ENCODE assay signal across 36 cellular contexts in the genomic region with DNA sequence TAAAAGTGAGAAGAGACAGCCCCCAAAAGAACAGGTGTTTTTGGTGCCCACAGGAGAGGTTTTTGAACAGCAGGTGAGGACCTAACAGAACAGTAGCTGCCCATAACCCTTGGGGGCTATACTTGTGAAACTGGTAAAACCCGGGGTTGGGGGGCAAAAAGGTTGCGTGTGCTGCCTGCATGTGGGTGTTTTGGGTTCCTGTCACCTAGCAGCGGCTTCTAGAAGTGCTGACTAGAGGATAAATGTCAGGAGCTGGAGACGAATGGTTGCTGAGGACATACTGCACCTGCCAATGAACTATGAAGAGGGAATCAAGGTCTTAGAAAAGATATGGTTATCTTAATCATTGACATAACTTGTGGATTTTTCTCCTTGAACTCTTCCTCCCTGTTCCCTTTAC.
"Had no signal": no experiment of that assay in that cellular context is flagged by ENCODE, and none has a peak within 500 bp of the region (broad histone marks: within the 10 kb centered on the region; RNA-seq: fewer than 3 reads in every experiment).

No MANE protein-coding gene starts in this region.

- H3K9me3 Mint-ChIP-seq: activated B cell treated with CpG ODN at 0.5 μM for 24 hours; activated CD4-positive, alpha-beta memory T cell treated with anti-CD3 and anti-CD28 coated beads for 36 hours; activated CD4-positive, alpha-beta T cell treated with anti-CD3 and anti-CD28 coated beads, Interleukin-2, amount 10 ng/mL, durations not matched to agents 24 days and 14 days; activated naive CD4-positive, alpha-beta T cell treated with anti-CD3 and anti-CD28 coated beads for 36 hours; activated T-helper 1 cell treated with anti-CD3 and anti-CD28 coated beads, Interleukin-12 subunit alpha, Interleukin-12 subunit beta, Interleukin-2, Interleukin-4 antibody, amounts not matched to agents 30 ng/mL and 10 ng/mL and 1 ng/mL, durations not matched to agents 14 hours and 24 hours and 36 hours; activated T-helper 2 cell treated with anti-CD3 and anti-CD28 coated beads, Interferon-gamma antibody, Interleukin-2, Interleukin-4, amounts not matched to agents 10 μg/mL and 5 μg/mL and 100 μg/mL, durations not matched to agents 14 hours and 24 hours and 36 hours; central memory CD8-positive, alpha-beta T cell; dendritic cell treated with granulocyte-macrophage colony-stimulating factor and Interleukin-4, amounts not matched to agents 40 ng/mL and 50 ng/mL, for 4 days; endodermal cell; T-helper 2 cell treated with Interferon-gamma antibody and Interleukin-4, amounts not matched to agents 5 μg/mL and 100 μg/mL, for 36 hours had no signal

- DNase-seq: activated B cell treated with CpG ODN at 0.5 μM for 24 hours; activated CD4-positive, alpha-beta memory T cell treated with anti-CD3 and anti-CD28 coated beads for 36 hours; activated CD4-positive, alpha-beta T cell treated with anti-CD3 and anti-CD28 coated beads for 36 hours; activated CD4-positive, alpha-beta T cell treated with anti-CD3 and anti-CD28 coated beads, Interleukin-2, amount 10 ng/mL, durations not matched to agents 24 days and 14 days; activated CD4-positive, CD25-positive, alpha-beta regulatory T cell treated with anti-CD3 and anti-CD28 coated beads, Interleukin-2, amount 50 U/mL, for 72 hours; activated CD8-positive, alpha-beta memory T cell treated with anti-CD3 and anti-CD28 coated beads, Interleukin-2, amount 10 ng/mL, durations not matched to agents 7 days and 5 days; activated CD8-positive, alpha-beta memory T cell treated with anti-CD3 and anti-CD28 coated beads, Interleukin-2, amount 50 U/mL, for 4 hours; activated CD8-positive, alpha-beta T cell treated with anti-CD3 and anti-CD28 coated beads, Interleukin-2, amount 10 ng/mL, durations not matched to agents 7 days and 5 days; activated effector memory CD4-positive, alpha-beta T cell treated with anti-CD3 and anti-CD28 coated beads, Interleukin-2, amount 50 U/mL, for 16 hours; activated naive CD4-positive, alpha-beta T cell treated with anti-CD3 and anti-CD28 coated beads for 36 hours; activated T-cell treated with anti-CD3 and anti-CD28 coated beads, Interleukin-2, amount 50 U/mL, for 1 hour; activated T-cell treated with anti-CD3 and anti-CD28 coated beads, Interleukin-2, amount 50 U/mL, for 48 hours; amniotic stem cell; anterior cingulate cortex; brain microvascular endothelial cell; dorsolateral prefrontal cortex; effector memory CD4-positive, alpha-beta T cell; foreskin keratinocyte; gastrocnemius medialis; glutamatergic neuron; heart left ventricle; T-helper 1 cell; T-helper 17 cell; T1000; WERI-Rb-1 had no signal

- H3K27ac Mint-ChIP-seq: activated B cell treated with CpG ODN at 0.5 μM for 24 hours; activated CD4-positive, alpha-beta memory T cell treated with anti-CD3 and anti-CD28 coated beads for 36 hours; activated CD4-positive, alpha-beta T cell treated with anti-CD3 and anti-CD28 coated beads for 36 hours; activated CD4-positive, alpha-beta T cell treated with anti-CD3 and anti-CD28 coated beads, Interleukin-2, amount 10 ng/mL, durations not matched to agents 24 days and 14 days; activated CD8-positive, alpha-beta memory T cell treated with anti-CD3 and anti-CD28 coated beads, Interleukin-2, amount 10 ng/mL, durations not matched to agents 7 days and 5 days; activated CD8-positive, alpha-beta T cell treated with anti-CD3 and anti-CD28 coated beads, Interleukin-2, amount 10 ng/mL, durations not matched to agents 7 days and 5 days; activated naive CD4-positive, alpha-beta T cell treated with anti-CD3 and anti-CD28 coated beads for 36 hours; activated T-helper 1 cell treated with anti-CD3 and anti-CD28 coated beads, Interleukin-12 subunit alpha, Interleukin-12 subunit beta, Interleukin-2, Interleukin-4 antibody, amounts not matched to agents 30 ng/mL and 10 ng/mL and 1 ng/mL, durations not matched to agents 14 hours and 24 hours and 36 hours; activated T-helper 2 cell treated with anti-CD3 and anti-CD28 coated beads, Interferon-gamma antibody, Interleukin-2, Interleukin-4, amounts not matched to agents 10 μg/mL and 5 μg/mL and 100 μg/mL, durations not matched to agents 14 hours and 24 hours and 36 hours; dendritic cell treated with granulocyte-macrophage colony-stimulating factor and Interleukin-4, amounts not matched to agents 40 ng/mL and 50 ng/mL, for 4 days; endodermal cell; T-helper 2 cell treated with Interferon-gamma antibody and Interleukin-4, amounts not matched to agents 5 μg/mL and 100 μg/mL, for 36 hours had no signal

- H3K27me3 ChIP-seq: brain microvascular endothelial cell, dorsolateral prefrontal cortex, foreskin keratinocyte, gastrocnemius medialis, heart left ventricle had no signal

- H3K27ac ChIP-seq: brain microvascular endothelial cell, coronary artery, dorsolateral prefrontal cortex, foreskin keratinocyte, gastrocnemius medialis, heart left ventricle, WERI-Rb-1 had no signal

- FAIRE-seq: astrocyte, bronchial epithelial cell had no signal

- H3K27me3 Mint-ChIP-seq: activated B cell treated with CpG ODN at 0.5 μM for 24 hours; activated CD4-positive, alpha-beta memory T cell treated with anti-CD3 and anti-CD28 coated beads for 36 hours; activated CD4-positive, alpha-beta T cell treated with anti-CD3 and anti-CD28 coated beads for 36 hours; activated CD4-positive, alpha-beta T cell treated with anti-CD3 and anti-CD28 coated beads, Interleukin-2, amount 10 ng/mL, durations not matched to agents 24 days and 14 days; activated CD8-positive, alpha-beta memory T cell treated with anti-CD3 and anti-CD28 coated beads, Interleukin-2, amount 10 ng/mL, durations not matched to agents 7 days and 5 days; activated naive CD8-positive, alpha-beta T cell; central memory CD8-positive, alpha-beta T cell; dendritic cell treated with granulocyte-macrophage colony-stimulating factor and Interleukin-4, amounts not matched to agents 40 ng/mL and 50 ng/mL, for 4 days; T-helper 17 cell had no signal

- H3K4me1 ChIP-seq: foreskin keratinocyte, gastrocnemius medialis had no signal

- H3K4me3 ChIP-seq: coronary artery, dorsolateral prefrontal cortex, gastrocnemius medialis, heart left ventricle had no signal

- ATAC-seq: activated CD4-positive, alpha-beta T cell treated with anti-CD3 and anti-CD28 coated beads for 36 hours; activated CD8-positive, alpha-beta memory T cell treated with anti-CD3 and anti-CD28 coated beads, Interleukin-2, amount 10 ng/mL, durations not matched to agents 7 days and 5 days; activated CD8-positive, alpha-beta T cell treated with anti-CD3 and anti-CD28 coated beads, Interleukin-2, amount 10 ng/mL, durations not matched to agents 7 days and 5 days; esophagus mucosa; foreskin keratinocyte; gastrocnemius medialis; heart left ventricle; T-helper 17 cell had no signal

- H3K4me1 Mint-ChIP-seq: activated B cell treated with CpG ODN at 0.5 μM for 24 hours; activated CD4-positive, alpha-beta T cell treated with anti-CD3 and anti-CD28 coated beads for 36 hours; activated CD4-positive, alpha-beta T cell treated with anti-CD3 and anti-CD28 coated beads, Interleukin-2, amount 10 ng/mL, durations not matched to agents 24 days and 14 days; activated CD8-positive, alpha-beta memory T cell treated with anti-CD3 and anti-CD28 coated beads, Interleukin-2, amount 10 ng/mL, durations not matched to agents 7 days and 5 days; T-helper 17 cell had no signal

- H3K4me3 Mint-ChIP-seq: activated B cell treated with CpG ODN at 0.5 μM for 24 hours; activated CD4-positive, alpha-beta memory T cell treated with anti-CD3 and anti-CD28 coated beads for 36 hours; activated CD4-positive, alpha-beta T cell treated with anti-CD3 and anti-CD28 coated beads for 36 hours; activated CD4-positive, alpha-beta T cell treated with anti-CD3 and anti-CD28 coated beads, Interleukin-2, amount 10 ng/mL, durations not matched to agents 24 days and 14 days; activated CD8-positive, alpha-beta memory T cell treated with anti-CD3 and anti-CD28 coated beads, Interleukin-2, amount 10 ng/mL, durations not matched to agents 7 days and 5 days; activated CD8-positive, alpha-beta T cell treated with anti-CD3 and anti-CD28 coated beads, Interleukin-2, amount 10 ng/mL, durations not matched to agents 7 days and 5 days; activated naive CD4-positive, alpha-beta T cell treated with anti-CD3 and anti-CD28 coated beads for 36 hours; activated naive CD8-positive, alpha-beta T cell; activated T-helper 1 cell treated with anti-CD3 and anti-CD28 coated beads, Interleukin-12 subunit alpha, Interleukin-12 subunit beta, Interleukin-2, Interleukin-4 antibody, amounts not matched to agents 30 ng/mL and 10 ng/mL and 1 ng/mL, durations not matched to agents 14 hours and 24 hours and 36 hours; central memory CD8-positive, alpha-beta T cell; dendritic cell treated with granulocyte-macrophage colony-stimulating factor and Interleukin-4, amounts not matched to agents 40 ng/mL and 50 ng/mL, for 4 days; endodermal cell; T-helper 17 cell; T-helper 2 cell treated with Interferon-gamma antibody and Interleukin-4, amounts not matched to agents 5 μg/mL and 100 μg/mL, for 36 hours had no signal

- H3K9me3 ChIP-seq: gastrocnemius medialis, heart left ventricle had no signal
